13 cellular contexts compared by ENCODE assay signal in genomic region chr4:87057835-87058234, GRCh38.
DNase-seq lines count a peak whose midpoint lies in the region; ATAC-seq and TF ChIP-seq lines count a peak whose summit lies in the region.
"Had no signal": no experiment of that assay in that cellular context is flagged by ENCODE, and none has a peak within 500 bp of the region (broad histone marks: within the 10 kb centered on the region; RNA-seq: fewer than 3 reads in every experiment).

No MANE protein-coding gene starts in this region.

- peak overlapping the region; percentile 48 for H3K27ac Mint-ChIP-seq in stimulated activated memory B cell treated with anti-CD40 and anti-IgM and Interleukin-4, amounts not matched to agents 10 μg/mL and 1 μg/mL and 100 μg/mL, for 72 hours

- peaks cover 2% of the 10 kb centered on the region; the same call in 1 of the 2 replicates for H3K36me3 ChIP-seq in WERI-Rb-1
- peaks cover 0 to 15% (median 3%) of the 10 kb centered on the region in 9 donors for H3K36me3 ChIP-seq in heart left ventricle
- H3K36me3 ChIP-seq in body of pancreas (replicated peaks in 1 of 2; ENCODE audit: insufficient read depth in 1 of 2, low read depth in 2 of 2): no peaks in the 10 kb centered on the region

- WGBS in heart left ventricle, 4 donors: 50 to 64% (median 63%) methylated on average over 6 of the region's 6 CpGs
- WGBS in body of pancreas, 2 donors: 48 to 51% methylated on average over 6 of the region's 6 CpGs

- no peaks in the 10 kb centered on the region for H3K9me3 Mint-ChIP-seq in stimulated activated memory B cell treated with anti-CD40 and anti-IgM and Interleukin-4, amounts not matched to agents 10 μg/mL and 1 μg/mL and 100 μg/mL, for 72 hours

- TF ChIP-seq POLR2A in heart left ventricle (IDR thresholded peaks at IDR 0.05) (no peak), body of pancreas (IDR thresholded peaks at IDR 0.05) (no peak)

- peak; percentile 43 for DNase-seq in DMS 273 (lab: John Stamatoyannopoulos, UW; ENCODE audit: unreplicated experiment)
- no peak for DNase-seq in DMS 273 treated with DMSO at 0.1 percent for 48 hours (lab: John Stamatoyannopoulos, UW)
- DNase-seq in WERI-Rb-1: no peak
- no peak for DNase-seq in heart left ventricle
- DNase-seq in body of pancreas: no peak
- DNase-seq in HPDE6-E6E7 (ENCODE audit: extremely low spot score): no peak
- DNase-seq: DND-41, left colon, NCI-H1048 had no signal

- H3K9me3 ChIP-seq in WERI-Rb-1 (ENCODE audit: severe bottlenecking): no peaks in the 10 kb centered on the region
- H3K9me3 ChIP-seq in heart left ventricle: no peaks in the 10 kb centered on the region
- H3K9me3 ChIP-seq in body of pancreas: no peaks in the 10 kb centered on the region

- H3K27me3 ChIP-seq in WERI-Rb-1 (ENCODE audit: insufficient read depth, low read depth, severe bottlenecking): no peaks in the 10 kb centered on the region
- H3K27me3 ChIP-seq in heart left ventricle: no peaks in the 10 kb centered on the region
- H3K27me3 ChIP-seq in body of pancreas: no peaks in the 10 kb centered on the region
- H3K27me3 ChIP-seq: foreskin keratinocyte had no signal

- H3K4me1 ChIP-seq in heart left ventricle (peaks cover 18 to 87% (median 74%) of the 10 kb centered on the region in 12 donors), body of pancreas (peaks cover 69% of the 10 kb centered on the region)

- TF ChIP-seq CTCF in WERI-Rb-1 (IDR thresholded peaks at IDR 0.05; ENCODE audit: low read depth, low read length) (no peak), heart left ventricle (IDR thresholded peaks at IDR 0.05) (no peak), body of pancreas (IDR thresholded peaks at IDR 0.05) (no peak)

- no peaks in the 10 kb centered on the region for H3K27me3 Mint-ChIP-seq in stimulated activated memory B cell treated with anti-CD40 and anti-IgM and Interleukin-4, amounts not matched to agents 10 μg/mL and 1 μg/mL and 100 μg/mL, for 72 hours

- H3K27ac ChIP-seq in WERI-Rb-1 (peak overlapping the region; percentile 61), heart left ventricle (peak overlapping the region; percentile 31 to 80 (median 66)), body of pancreas (peak overlapping the region in 2 of 4 donors; percentile 29 to 39)
- H3K27ac ChIP-seq: 22Rv1, foreskin keratinocyte had no signal

- intact Hi-C loops in heart left ventricle (cut with DNase I): loop anchor here in 3 of 10 donors (5.0 kb wide), 1 partner anchor 51 kb away; no protein-coding TSS in a partner anchor
- intact Hi-C loops in body of pancreas (cut with DNase I): no loop called here

- peak; percentile 43 to 60 (median 50) for ATAC-seq in heart left ventricle
- no peak for ATAC-seq in stimulated activated memory B cell treated with anti-CD40 and anti-IgM and Interleukin-4, amounts not matched to agents 10 μg/mL and 1 μg/mL and 100 μg/mL, for 72 hours
- no peak for ATAC-seq in HG03095 (IDR thresholded peaks at IDR 0.05; ENCODE audit: unreplicated experiment)
- ATAC-seq in body of pancreas: no peak
- ATAC-seq: left colon had no signal

- H3K4me1 Mint-ChIP-seq in stimulated activated memory B cell treated with anti-CD40 and anti-IgM and Interleukin-4, amounts not matched to agents 10 μg/mL and 1 μg/mL and 100 μg/mL, for 72 hours: peaks cover 56% of the 10 kb centered on the region

- H3K4me3 Mint-ChIP-seq in stimulated activated memory B cell treated with anti-CD40 and anti-IgM and Interleukin-4, amounts not matched to agents 10 μg/mL and 1 μg/mL and 100 μg/mL, for 72 hours: no peak overlapping the region

- no peak overlapping the region for H3K4me3 ChIP-seq in WERI-Rb-1 (ENCODE audit: low read depth, low read length)
- no peak overlapping the region for H3K4me3 ChIP-seq in heart left ventricle
- no peak overlapping the region for H3K4me3 ChIP-seq in body of pancreas

- peaks cover 38% of the 10 kb centered on the region for H3K36me3 Mint-ChIP-seq in stimulated activated memory B cell treated with anti-CD40 and anti-IgM and Interleukin-4, amounts not matched to agents 10 μg/mL and 1 μg/mL and 100 μg/mL, for 72 hours

Comparison
In these comparisons a context has a peak if more than half of its experiments do, and no peak if none do; other contexts are left out.
1. ATAC-seq: peak in heart left ventricle (4 of 4); none in stimulated activated memory B cell treated with anti-CD40 and anti-IgM and Interleukin-4, amounts not matched to agents 10 μg/mL and 1 μg/mL and 100 μg/mL, for 72 hours (single experiment), HG03095 (single experiment) and body of pancreas (single experiment).